ENCODE assay signal across 21 cellular contexts in the genomic region with DNA sequence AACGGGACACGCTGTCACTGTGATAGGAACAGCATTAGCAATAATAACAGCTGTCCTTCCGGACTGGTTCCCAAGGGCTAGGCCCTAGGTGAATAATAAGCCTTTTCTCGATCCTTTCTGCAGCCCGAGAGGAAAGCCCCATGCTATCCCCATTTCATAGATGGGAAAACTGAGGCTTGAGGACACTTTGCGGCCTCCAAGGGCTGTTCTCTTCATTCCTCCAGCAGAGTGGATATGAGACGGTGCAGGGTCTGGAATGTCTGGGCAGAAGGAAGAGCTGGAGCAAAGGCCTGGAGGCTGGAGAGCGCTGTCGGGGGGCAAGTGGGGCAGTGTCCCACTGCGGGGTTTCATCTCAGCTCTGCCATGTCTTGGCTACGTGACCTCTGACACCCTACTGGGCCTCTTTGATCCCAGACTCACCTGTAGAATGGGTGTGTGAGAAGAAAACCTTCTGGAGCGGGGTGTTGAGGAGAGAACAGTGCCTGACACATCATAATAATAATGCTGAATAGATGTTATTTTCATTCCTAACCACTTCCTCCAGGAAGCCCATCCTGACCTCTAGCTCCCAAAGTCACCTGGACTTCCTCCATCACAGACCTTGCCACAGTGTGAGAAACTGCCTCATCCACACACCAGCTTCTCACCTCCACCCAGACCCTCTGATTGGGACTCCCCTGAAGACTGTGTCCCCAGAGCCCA.
DNase-seq lines count a peak whose midpoint lies in the region; ATAC-seq, FAIRE-seq and TF ChIP-seq lines count a peak whose summit lies in the region.
"Had no signal": no experiment of that assay in that cellular context is flagged by ENCODE, and none has a peak within 500 bp of the region (broad histone marks: within the 10 kb centered on the region; RNA-seq: fewer than 3 reads in every experiment).

No MANE protein-coding gene starts in this region.

- H3K4me1 ChIP-seq in K562 (replicated peaks in 1 of 2; ENCODE audit: control insufficient read depth in 2 of 2, insufficient read depth in 2 of 2, low read length in 2 of 2) (peaks cover 11 to 29% of the 10 kb centered on the region in 2 experiments), osteoblast (ENCODE audit: insufficient read depth, low read length) (peaks cover 13% of the 10 kb centered on the region)

- no peak overlapping the region for H3K4me3 ChIP-seq in K562
- no peak overlapping the region for H3K4me3 ChIP-seq in osteoblast (ENCODE audit: insufficient read depth, low read length)

- CTCF ChIA-PET in GM10248 (lab: Yijun Ruan, JAX) (interaction anchor here (1.1 kb wide), 1 partner anchor 35 kb away, joined by 3 read pairs; no protein-coding TSS in a partner anchor), K562 (lab: Yijun Ruan, JAX; ENCODE audit: low intra/inter-chr PET ratio) (no interaction called here)

- 82% methylated on average over 12 of the region's 12 CpGs for WGBS in K562 (ENCODE audit: insufficient coverage, low coverage, missing lambda C conversion rate)

- TF ChIP-seq RAD21 in K562 (CRISPR knock-in tag; conservative IDR thresholded peaks at IDR 0.05 in 1 of 2, IDR thresholded peaks at IDR 0.05 in 1 of 2), result no peak

- no peak for TF ChIP-seq EP300 in K562 (IDR thresholded peaks at IDR 0.05; ENCODE audit: low read length)

- H4K20me1 ChIP-seq in K562 (replicated peaks; ENCODE audit: control insufficient read depth, insufficient read depth, low read length) (no peaks in the 10 kb centered on the region), osteoblast (ENCODE audit: insufficient read depth, low read length) (no peaks in the 10 kb centered on the region)

- no peaks in the 10 kb centered on the region for H3K9me3 Mint-ChIP-seq in activated naive CD8-positive, alpha-beta T cell treated with anti-CD3 and anti-CD28 coated beads, Interleukin-2, amount 10 ng/mL, durations not matched to agents 7 days and 5 days
- no peaks in the 10 kb centered on the region for H3K9me3 Mint-ChIP-seq in activated naive CD8-positive, alpha-beta T cell treated with anti-CD3 and anti-CD28 coated beads, Interleukin-2, amount 50 U/mL, for 24 hours
- H3K9me3 Mint-ChIP-seq: CD4-positive, alpha-beta T cell had no signal

- no peaks in the 10 kb centered on the region for H3K36me3 Mint-ChIP-seq in activated naive CD8-positive, alpha-beta T cell treated with anti-CD3 and anti-CD28 coated beads, Interleukin-2, amount 10 ng/mL, durations not matched to agents 7 days and 5 days
- H3K36me3 Mint-ChIP-seq in activated naive CD8-positive, alpha-beta T cell treated with anti-CD3 and anti-CD28 coated beads, Interleukin-2, amount 50 U/mL, for 24 hours (ENCODE audit: low read depth), result no peaks in the 10 kb centered on the region

- no peak for TF ChIP-seq POLR2A in K562 (conservative IDR thresholded peaks at IDR 0.05)

- H3K4me3 Mint-ChIP-seq in activated naive CD8-positive, alpha-beta T cell treated with anti-CD3 and anti-CD28 coated beads, Interleukin-2, amount 10 ng/mL, durations not matched to agents 7 days and 5 days, result no peak overlapping the region
- H3K4me3 Mint-ChIP-seq in activated naive CD8-positive, alpha-beta T cell treated with anti-CD3 and anti-CD28 coated beads, Interleukin-2, amount 50 U/mL, for 24 hours, result no peak overlapping the region
- H3K4me3 Mint-ChIP-seq: CD4-positive, alpha-beta T cell had no signal

- no peaks in the 10 kb centered on the region for H3K36me3 ChIP-seq in K562 (ENCODE audit: control insufficient read depth, insufficient read depth, low read length)
- H3K36me3 ChIP-seq in osteoblast (ENCODE audit: insufficient read depth, low read length), result no peaks in the 10 kb centered on the region

- H3K79me2 ChIP-seq in K562 (ENCODE audit: control insufficient read depth, insufficient read depth, low read length) (no peaks in the 10 kb centered on the region), osteoblast (ENCODE audit: insufficient read depth, low read length) (no peaks in the 10 kb centered on the region)

- H3K4me1 Mint-ChIP-seq in activated naive CD8-positive, alpha-beta T cell treated with anti-CD3 and anti-CD28 coated beads, Interleukin-2, amount 10 ng/mL, durations not matched to agents 7 days and 5 days, result peaks cover 23% of the 10 kb centered on the region
- H3K4me1 Mint-ChIP-seq in activated naive CD8-positive, alpha-beta T cell treated with anti-CD3 and anti-CD28 coated beads, Interleukin-2, amount 50 U/mL, for 24 hours, result peaks cover 5% of the 10 kb centered on the region

- no peak overlapping the region for H3K4me2 ChIP-seq in K562 (ENCODE audit: insufficient read depth, low read length)
- H3K4me2 ChIP-seq in osteoblast (ENCODE audit: insufficient read depth, low read length), result no peak overlapping the region

- FAIRE-seq in K562 (lab: Jason Lieb, UNC) (no peak), frontal cortex (lab: Jason Lieb, UNC) (no peak)
- FAIRE-seq: D721Med, G401.6, GM12892 had no signal

- no peak overlapping the region for H3K9ac ChIP-seq in K562 (ENCODE audit: insufficient read depth in 1 of 2, low read depth in 2 of 2, low read length in 2 of 2)

- intact Hi-C loops in K562 (cut with micrococcal nuclease), result no loop called here

- no peak overlapping the region for H3K27ac ChIP-seq in K562 (ENCODE audit: extremely low read depth, low read depth, low read length)
- no peak overlapping the region for H3K27ac ChIP-seq in osteoblast (ENCODE audit: low read depth, low read length)

- BruUV-seq in K562 (replicated peaks; lab: Mats Ljungman, UMichigan), result no TSS peak

- no peak overlapping the region for H2AFZ ChIP-seq in K562 (ENCODE audit: low read depth, low read length)
- H2AFZ ChIP-seq in osteoblast (ENCODE audit: low read length), result no peak overlapping the region

- in situ Hi-C loops in K562 (cut with MboI), result no loop called here

- TF ChIP-seq CTCF in GM10248 (IDR thresholded peaks at IDR 0.05; ENCODE audit: control extremely low read depth, extremely low read depth, low read depth, missing control alignments) (peak; percentile 4), K562 (IDR thresholded peaks at IDR 0.05 in 2 of 3, conservative IDR thresholded peaks at IDR 0.05 in 1 of 3; ENCODE audit: insufficient read depth in 2 of 3, low read depth in 1 of 3, low read length in 3 of 3) (no peak), osteoblast (IDR thresholded peaks at IDR 0.05; ENCODE audit: extremely low read depth, low read depth, low read length) (no peak)

- DNase-seq in activated naive CD8-positive, alpha-beta T cell treated with anti-CD3 and anti-CD28 coated beads, Interleukin-2, amount 10 ng/mL, durations not matched to agents 7 days and 5 days, result no peak
- DNase-seq in activated naive CD8-positive, alpha-beta T cell treated with anti-CD3 and anti-CD28 coated beads, Interleukin-2, amount 50 U/mL, for 24 hours, result no peak
- no peak for DNase-seq in GM10248 (ENCODE audit: extremely low spot score)
- no peak for DNase-seq in K562 (ENCODE audit: extremely low read depth in 1 of 4, low spot score in 3 of 4)
- peak; percentile 50 for DNase-seq in osteoblast (ENCODE audit: insufficient read length, low spot score, missing footprints)
- no peak for DNase-seq in frontal cortex (ENCODE audit: low spot score in 2 of 2)
- DNase-seq: AML-193; CD4-positive, alpha-beta T cell; DMS79 treated with DMSO at 0.1 percent for 48 hours; GOT3; NCI-H1417; NCI-H1930; NCI-H2171; NCI-H446 treated with DMSO at 0.1 percent for 48 hours; NCI-H748 treated with DMSO at 0.1 percent for 48 hours; SHP77 had no signal

- no peaks in the 10 kb centered on the region for H3K9me3 ChIP-seq in K562 (replicated peaks; ENCODE audit: control insufficient read depth, insufficient read depth, low read depth, low read length)
- no peaks in the 10 kb centered on the region for H3K9me3 ChIP-seq in osteoblast (ENCODE audit: low read depth, low read length)

- POLR2A ChIA-PET in activated naive CD8-positive, alpha-beta T cell treated with anti-CD3 and anti-CD28 coated beads, Interleukin-2, amount 10 ng/mL, durations not matched to agents 7 days and 5 days (lab: Charles Lee), result interaction anchor here (0.6 to 1.6 kb wide), 2 partner anchors 9 to 158 kb away, joined by 3 to 5 read pairs; no protein-coding TSS in a partner anchor
- POLR2A ChIA-PET in GM10248 (lab: Yijun Ruan, JAX), result no interaction called here
- POLR2A ChIA-PET in K562 (lab: Yijun Ruan, JAX), result interaction anchor here (0.6 to 1.4 kb wide), 4 partner anchors 17 to 105 kb away, joined by 3 read pairs; no protein-coding TSS in a partner anchor

- H3K27me3 ChIP-seq in K562 (ENCODE audit: control insufficient read depth in 2 of 2, insufficient read depth in 2 of 2, low read length in 2 of 2), result no peaks in the 10 kb centered on the region
- no peaks in the 10 kb centered on the region for H3K27me3 ChIP-seq in osteoblast (ENCODE audit: insufficient read depth, low read length)

- no peak overlapping the region for H3K27ac Mint-ChIP-seq in activated naive CD8-positive, alpha-beta T cell treated with anti-CD3 and anti-CD28 coated beads, Interleukin-2, amount 10 ng/mL, durations not matched to agents 7 days and 5 days
- no peak overlapping the region for H3K27ac Mint-ChIP-seq in activated naive CD8-positive, alpha-beta T cell treated with anti-CD3 and anti-CD28 coated beads, Interleukin-2, amount 50 U/mL, for 24 hours
- H3K27ac Mint-ChIP-seq: CD4-positive, alpha-beta T cell had no signal

- peaks cover 11% of the 10 kb centered on the region for H3K27me3 Mint-ChIP-seq in activated naive CD8-positive, alpha-beta T cell treated with anti-CD3 and anti-CD28 coated beads, Interleukin-2, amount 10 ng/mL, durations not matched to agents 7 days and 5 days
- peaks cover 7% of the 10 kb centered on the region for H3K27me3 Mint-ChIP-seq in activated naive CD8-positive, alpha-beta T cell treated with anti-CD3 and anti-CD28 coated beads, Interleukin-2, amount 50 U/mL, for 24 hours
- H3K27me3 Mint-ChIP-seq: CD4-positive, alpha-beta T cell had no signal

- ATAC-seq in activated naive CD8-positive, alpha-beta T cell treated with anti-CD3 and anti-CD28 coated beads, Interleukin-2, amount 10 ng/mL, durations not matched to agents 7 days and 5 days (ENCODE audit: low read depth), result peak; percentile 41
- no peak for ATAC-seq in activated naive CD8-positive, alpha-beta T cell treated with anti-CD3 and anti-CD28 coated beads, Interleukin-2, amount 50 U/mL, for 24 hours
- ATAC-seq in K562 (no peak), GM21619 (IDR thresholded peaks at IDR 0.05; ENCODE audit: unreplicated experiment) (no peak), HG03439 (IDR thresholded peaks at IDR 0.05; ENCODE audit: unreplicated experiment) (no peak)

- H3K9me1 ChIP-seq in K562 (ENCODE audit: control insufficient read depth, insufficient read depth, low read length), result no peaks in the 10 kb centered on the region

TF ChIP-seq in K562, 482 proteins besides CTCF, POLR2A, EP300 and RAD21 (continues in another document):
- TF ChIP-seq SREBF1 (IDR thresholded peaks at IDR 0.05; ENCODE audit: borderline replicate concordance, low read depth, low read length) (no peak), GABPB2 (CRISPR knock-in tag; conservative IDR thresholded peaks at IDR 0.05) (no peak), BACH1 (tag; IDR thresholded peaks at IDR 0.05) (no peak), CBX1 (IDR thresholded peaks at IDR 0.05; ENCODE audit: low read depth) (0 out of 2 replicates have a peak, but pooled peaks have one; percentile 36), CHD4 (IDR thresholded peaks at IDR 0.05; ENCODE audit: insufficient read depth, insufficient replicate concordance, low read depth, low read length, poor library complexity, severe bottlenecking) (peak; percentile 56), NFRKB (IDR thresholded peaks at IDR 0.05; ENCODE audit: low read depth) (no peak), CBFB (CRISPR knock-in tag; IDR thresholded peaks at IDR 0.05) (no peak)
